ENCODE assay signal across 2 cellular contexts in the genomic region with DNA sequence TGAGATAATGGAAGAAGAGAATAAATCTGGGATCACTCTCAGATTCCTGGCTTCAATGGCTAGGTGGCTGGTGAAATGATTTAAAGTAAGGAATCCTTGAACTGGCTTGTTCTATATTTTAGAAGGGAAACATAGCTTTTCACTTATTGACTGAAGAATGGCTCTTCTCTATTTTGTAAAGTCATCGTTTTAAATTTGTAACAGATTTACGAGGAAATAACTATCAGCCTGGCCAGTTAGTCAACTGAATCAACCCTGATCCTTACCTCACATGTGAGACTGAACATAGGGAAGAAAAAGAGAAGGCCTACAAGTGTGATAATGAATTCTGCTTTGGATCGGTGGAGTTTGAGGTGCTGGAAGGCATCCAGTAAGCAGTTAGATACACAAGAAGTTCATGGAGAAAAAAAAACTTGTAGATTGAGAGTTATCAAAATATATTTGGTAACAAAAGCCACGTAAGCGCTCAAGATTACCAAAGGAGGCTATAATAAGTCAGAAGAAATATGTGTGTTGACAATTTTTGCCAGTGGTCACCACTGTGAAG.
TF ChIP-seq lines count a peak whose summit lies in the region.

No MANE protein-coding gene starts in this region.

TF ChIP-seq in A549, 52 proteins besides CTCF, POLR2A, EP300 and RAD21:
- TF ChIP-seq MAZ (IDR thresholded peaks at IDR 0.05; ENCODE audit: borderline replicate concordance, low read depth, low read length) (no peak), MAFK (IDR thresholded peaks at IDR 0.05; ENCODE audit: partially characterized antibody) (peak; percentile 46)

TF ChIP-seq in HCT116, 20 proteins besides CTCF, POLR2A, EP300 and RAD21:
- 0 out of 2 replicates have a peak, but pooled peaks have one; percentile 9 for TF ChIP-seq FOSL1 (IDR thresholded peaks at IDR 0.05; ENCODE audit: low read depth)
- TF ChIP-seq, protein P1, sequence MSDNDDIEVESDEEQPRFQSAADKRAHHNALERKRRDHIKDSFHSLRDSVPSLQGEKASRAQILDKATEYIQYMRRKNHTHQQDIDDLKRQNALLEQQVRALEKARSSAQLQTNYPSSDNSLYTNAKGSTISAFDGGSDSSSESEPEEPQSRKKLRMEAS (IDR thresholded peaks at IDR 0.05) = no peak
